In the genomic region with DNA sequence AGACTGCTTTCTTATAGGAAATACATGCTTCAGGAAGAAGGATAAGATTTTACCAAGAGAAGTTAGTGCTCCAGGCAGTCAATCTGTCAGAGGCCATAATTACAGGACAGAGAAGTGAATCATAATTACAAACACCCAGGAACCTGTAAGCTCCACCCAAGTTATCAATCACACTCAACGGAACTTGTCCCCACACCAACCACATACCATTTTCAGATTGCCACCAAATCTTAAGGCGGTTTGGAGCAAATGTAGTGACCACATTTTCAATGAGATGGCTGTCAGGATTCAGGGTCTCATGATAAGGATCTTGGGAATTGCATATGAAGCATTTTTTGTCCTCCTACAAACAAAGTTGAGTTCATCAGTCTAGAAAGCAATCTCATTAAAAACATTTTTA, we compare ENCODE assay signal across 16 cellular contexts. TPM values are rescaled to one million over a fixed set of nuclear protein-coding genes. Genes with fewer than 3 reads are reported as not detected.
DNase-seq lines count a peak whose midpoint lies in the region; ATAC-seq, FAIRE-seq and TF ChIP-seq lines count a peak whose summit lies in the region.
"Had no signal": no experiment of that assay in that cellular context is flagged by ENCODE, and none has a peak within 500 bp of the region (broad histone marks: within the 10 kb centered on the region; RNA-seq: fewer than 3 reads in every experiment).

No MANE protein-coding gene starts in this region.

- peaks cover 21% of the 10 kb centered on the region for H3K36me3 Mint-ChIP-seq in astrocyte (ENCODE audit: low read depth, unreplicated experiment)
- no peaks in the 10 kb centered on the region for H3K36me3 Mint-ChIP-seq in stimulated activated effector memory CD8-positive, alpha-beta T cell treated with anti-CD3 and anti-CD28 coated beads, Interleukin-12 subunit alpha, Interleukin-12 subunit beta, amount 100 ng/mL, for 72 hours
- H3K36me3 Mint-ChIP-seq: activated naive CD4-positive, alpha-beta T cell treated with anti-CD3 and anti-CD28 coated beads, Interleukin-2, amount 50 U/mL, for 24 hours had no signal

- no peak for TF ChIP-seq POLR2A in transverse colon (IDR thresholded peaks at IDR 0.05)

- H3K4me1 ChIP-seq in SK-N-SH (ENCODE audit: control insufficient read depth in 1 of 2, insufficient read depth in 2 of 2, low read depth in 1 of 2, low read length in 1 of 2), result peaks cover 70 to 75% of the 10 kb centered on the region in 2 experiments
- peaks cover 75% of the 10 kb centered on the region for H3K4me1 ChIP-seq in astrocyte (ENCODE audit: insufficient read depth, low read length)
- H3K4me1 ChIP-seq in transverse colon, result peaks cover 30 to 76% (median 63%) of the 10 kb centered on the region in 4 donors

- peak overlapping the region; percentile 76 for H3K27ac Mint-ChIP-seq in astrocyte (ENCODE audit: unreplicated experiment)
- no peak overlapping the region for H3K27ac Mint-ChIP-seq in stimulated activated effector memory CD8-positive, alpha-beta T cell treated with anti-CD3 and anti-CD28 coated beads, Interleukin-12 subunit alpha, Interleukin-12 subunit beta, amount 100 ng/mL, for 72 hours
- H3K27ac Mint-ChIP-seq: activated naive CD4-positive, alpha-beta T cell treated with anti-CD3 and anti-CD28 coated beads, Interleukin-2, amount 50 U/mL, for 24 hours; nephron progenitor cell had no signal

- peaks cover 74% of the 10 kb centered on the region for H3F3A ChIP-seq in SK-N-SH (replicated peaks; ENCODE audit: insufficient read depth)

- H2AFZ ChIP-seq in SK-N-SH (ENCODE audit: low read depth) (no peak overlapping the region), astrocyte (ENCODE audit: low read depth, low read length) (no peak overlapping the region)

- CTCF ChIA-PET in SK-N-SH (lab: Yijun Ruan, JAX), result interaction anchor here (2.2 to 6.4 kb wide), 4 partner anchors 16 to 148 kb away, joined by 6 to 33 read pairs (median 15); no protein-coding TSS in a partner anchor

- 60% methylated on average over 2 of the region's 2 CpGs for WGBS in SK-N-SH (ENCODE audit: low lambda C conversion rate)
- WGBS in transverse colon (ENCODE audit: low coverage in 1 of 2), 2 donors, result 48 to 52% methylated on average over 2 of the region's 2 CpGs

- TF ChIP-seq EP300 in SK-N-SH (IDR thresholded peaks at IDR 0.05; ENCODE audit: borderline replicate concordance in 1 of 2, low read depth in 1 of 2, low read length in 1 of 2) (no peak), transverse colon (IDR thresholded peaks at IDR 0.05; ENCODE audit: low read depth) (no peak)

- H4K20me1 ChIP-seq in SK-N-SH (ENCODE audit: insufficient read depth) (peaks cover 6% of the 10 kb centered on the region; the same call in 1 of the 2 replicates), astrocyte (ENCODE audit: insufficient read depth, low read length) (peaks cover 18% of the 10 kb centered on the region)

- no peaks in the 10 kb centered on the region for H3K27me3 Mint-ChIP-seq in astrocyte (ENCODE audit: low read depth, unreplicated experiment)

- H3K36me3 ChIP-seq in SK-N-SH (replicated peaks in 1 of 2; ENCODE audit: control insufficient read depth in 1 of 2, insufficient read depth in 2 of 2, low read length in 1 of 2) (peaks cover 58 to 72% of the 10 kb centered on the region in 2 experiments), astrocyte (ENCODE audit: insufficient read depth, low read length) (peaks cover 56% of the 10 kb centered on the region), transverse colon (no peaks in the 10 kb centered on the region)

- peaks cover 61% of the 10 kb centered on the region for H3K4me1 Mint-ChIP-seq in astrocyte (ENCODE audit: low read depth, unreplicated experiment)
- peaks cover 15% of the 10 kb centered on the region for H3K4me1 Mint-ChIP-seq in stimulated activated effector memory CD8-positive, alpha-beta T cell treated with anti-CD3 and anti-CD28 coated beads, Interleukin-12 subunit alpha, Interleukin-12 subunit beta, amount 100 ng/mL, for 72 hours

- H3K9me3 Mint-ChIP-seq in astrocyte (ENCODE audit: unreplicated experiment), result no peaks in the 10 kb centered on the region
- no peaks in the 10 kb centered on the region for H3K9me3 Mint-ChIP-seq in stimulated activated effector memory CD8-positive, alpha-beta T cell treated with anti-CD3 and anti-CD28 coated beads, Interleukin-12 subunit alpha, Interleukin-12 subunit beta, amount 100 ng/mL, for 72 hours
- H3K9me3 Mint-ChIP-seq: activated naive CD4-positive, alpha-beta T cell treated with anti-CD3 and anti-CD28 coated beads, Interleukin-2, amount 50 U/mL, for 24 hours had no signal

- H3K9me2 ChIP-seq in SK-N-SH, result no peaks in the 10 kb centered on the region

- peak overlapping the region; percentile 93 for H3K27ac ChIP-seq in SK-N-SH (ENCODE audit: low read depth in 2 of 2, low read length in 1 of 2)
- H3K27ac ChIP-seq in astrocyte (ENCODE audit: low read depth, low read length), result peak overlapping the region; percentile 91
- H3K27ac ChIP-seq in transverse colon, result peak overlapping the region; percentile 85 to 91 (median 88)

- intact Hi-C loops in transverse colon (cut with DNase I; ENCODE audit: low total_unique reads), result no loop called here

- H3K27me3 ChIP-seq in SK-N-SH (ENCODE audit: insufficient read depth) (no peaks in the 10 kb centered on the region), astrocyte (ENCODE audit: insufficient read depth, low read length) (no peaks in the 10 kb centered on the region), transverse colon (peaks cover 7% of the 10 kb centered on the region)

- ATAC-seq in SK-N-SH treated with all-trans-retinoic acid at 6 μM for 48 hours, result no peak
- no peak for ATAC-seq in stimulated activated effector memory CD8-positive, alpha-beta T cell treated with anti-CD3 and anti-CD28 coated beads, Interleukin-12 subunit alpha, Interleukin-12 subunit beta, amount 100 ng/mL, for 72 hours
- ATAC-seq: left cardiac atrium had no signal

- H3K4me3 ChIP-seq in SK-N-SH (ENCODE audit: low read depth in 2 of 2, low read length in 1 of 2) (peak overlapping the region in 1 of 2 experiments; percentile 92; a peak in 1 of 4 replicates), astrocyte (ENCODE audit: insufficient read depth, low read depth, low read length) (peak overlapping the region; percentile 90), transverse colon (no peak overlapping the region)

- TF ChIP-seq CTCF in SK-N-SH (IDR thresholded peaks at IDR 0.05), result no peak
- no peak for TF ChIP-seq CTCF in astrocyte (IDR thresholded peaks at IDR 0.05; ENCODE audit: insufficient read depth, low read depth, low read length)
- no peak for TF ChIP-seq CTCF in transverse colon (IDR thresholded peaks at IDR 0.05)

- POLR2A ChIA-PET in SK-N-SH (lab: Yijun Ruan, JAX), result no interaction called here

- H3K79me2 ChIP-seq in SK-N-SH (ENCODE audit: insufficient read depth) (peaks cover 68% of the 10 kb centered on the region), astrocyte (ENCODE audit: insufficient read depth, low read length) (peaks cover 73% of the 10 kb centered on the region)

- H3K4me2 ChIP-seq in SK-N-SH, result peak overlapping the region; percentile 93
- H3K4me2 ChIP-seq in astrocyte (ENCODE audit: low read length), result peak overlapping the region; percentile 95

- no peak for FAIRE-seq in astrocyte (lab: Jason Lieb, UNC)

- TF ChIP-seq RAD21 in SK-N-SH (IDR thresholded peaks at IDR 0.05; ENCODE audit: low read length), result no peak

- DNase-seq in SK-N-SH (no peak), astrocyte (ENCODE audit: low read depth) (peak; percentile 58), glomerular visceral epithelial cell (ENCODE audit: extremely low spot score) (peak; percentile 23), transverse colon (no peak), SKM-1 treated with dmso at 0.1 percent for 144 hours (lab: John Stamatoyannopoulos, UW; ENCODE audit: unreplicated experiment) (no peak), hypothalamus (lab: John Stamatoyannopoulos, UW) (no peak)
- DNase-seq in stimulated activated effector memory CD8-positive, alpha-beta T cell treated with anti-CD3 and anti-CD28 coated beads, Interleukin-12 subunit alpha, Interleukin-12 subunit beta, amount 100 ng/mL, for 72 hours (ENCODE audit: low spot score in 2 of 2), result no peak
- DNase-seq: ACHN, KBM-7, left cardiac atrium, nephron progenitor cell, spleen, T-helper 9 cell, upper lobe of left lung had no signal

- H3K4me3 Mint-ChIP-seq in astrocyte (ENCODE audit: unreplicated experiment), result peak overlapping the region; percentile 98
- H3K4me3 Mint-ChIP-seq in stimulated activated effector memory CD8-positive, alpha-beta T cell treated with anti-CD3 and anti-CD28 coated beads, Interleukin-12 subunit alpha, Interleukin-12 subunit beta, amount 100 ng/mL, for 72 hours, result no peak overlapping the region
- H3K4me3 Mint-ChIP-seq: activated naive CD4-positive, alpha-beta T cell treated with anti-CD3 and anti-CD28 coated beads, Interleukin-2, amount 50 U/mL, for 24 hours; nephron progenitor cell had no signal

- H3K9ac ChIP-seq in SK-N-SH (no peak overlapping the region), astrocyte (ENCODE audit: low read length) (peak overlapping the region; percentile 13)

- in situ Hi-C loops in transverse colon (cut with MboI; ENCODE audit: low pct_ligation_motif_present in 1 of 4, low pct_unique_long_range_greater_than_20kb in 1 of 4, low sequenced_read_pairs in 3 of 4), result no loop called here

- no peaks in the 10 kb centered on the region for H3K9me3 ChIP-seq in SK-N-SH
- no peaks in the 10 kb centered on the region for H3K9me3 ChIP-seq in astrocyte (ENCODE audit: insufficient read depth, low read depth, low read length)
- no peaks in the 10 kb centered on the region for H3K9me3 ChIP-seq in transverse colon
- H3K9me3 ChIP-seq: spleen, upper lobe of left lung had no signal

TF ChIP-seq in SK-N-SH treated with all-trans-retinoic acid at 6 μM for 48 hours, 23 proteins besides CTCF, POLR2A, EP300 and RAD21 (continues in another document):
- no peak for TF ChIP-seq TCF4 (CRISPR knock-in tag; IDR thresholded peaks at IDR 0.05; ENCODE audit: borderline replicate concordance)
- no peak for TF ChIP-seq BACH2 (CRISPR knock-in tag; IDR thresholded peaks at IDR 0.05; ENCODE audit: borderline replicate concordance)
- TF ChIP-seq ZFP3 (CRISPR knock-in tag; IDR thresholded peaks at IDR 0.05), result no peak
- no peak for TF ChIP-seq GLIS3 (CRISPR knock-in tag; IDR thresholded peaks at IDR 0.05)
- TF ChIP-seq ZC3H10 (CRISPR knock-in tag; IDR thresholded peaks at IDR 0.05), result no peak
- no peak for TF ChIP-seq ESRRG (CRISPR knock-in tag; IDR thresholded peaks at IDR 0.05)
- no peak for TF ChIP-seq SNAI2 (CRISPR knock-in tag; IDR thresholded peaks at IDR 0.05)

RNA-seq across cellular contexts. Expression of a gene that starts 4.8 kb away (rescaled TPM):
- polyA plus RNA-seq in SK-N-SH (2012; rRNA removed), result 435 and 471 TPM in 2 replicates
- polyA plus RNA-seq in SK-N-SH (2012; cell fraction: cytosol; rRNA removed), result 358 TPM in 2 replicates
- polyA plus RNA-seq in SK-N-SH (2012; cell fraction: nucleus; rRNA removed), result 1,344 and 1,530 TPM in 2 replicates
- 403 and 411 TPM in 2 replicates for total RNA-seq in astrocyte
- 100 to 1,000 TPM in 2 of 4 donors, 10 to 100 TPM in 2; 54.2 to 119 (median 90.3) TPM for total RNA-seq in transverse colon

Comparison
In these comparisons a context has a peak if more than half of its experiments do, and no peak if none do; other contexts are left out.
1. DNase-seq: peak in astrocyte (single experiment) and glomerular visceral epithelial cell (single experiment); none in SK-N-SH (single experiment), transverse colon (single experiment), SKM-1 treated with dmso at 0.1 percent for 144 hours (single experiment), stimulated activated effector memory CD8-positive, alpha-beta T cell treated with anti-CD3 and anti-CD28 coated beads, Interleukin-12 subunit alpha, Interleukin-12 subunit beta, amount 100 ng/mL, for 72 hours (0 of 2) and hypothalamus (0 of 51).
2. Peak in every context shown above with its lines, with median percentiles within 50 percentile points of each other: H3K27ac ChIP-seq.